In the genomic region with DNA sequence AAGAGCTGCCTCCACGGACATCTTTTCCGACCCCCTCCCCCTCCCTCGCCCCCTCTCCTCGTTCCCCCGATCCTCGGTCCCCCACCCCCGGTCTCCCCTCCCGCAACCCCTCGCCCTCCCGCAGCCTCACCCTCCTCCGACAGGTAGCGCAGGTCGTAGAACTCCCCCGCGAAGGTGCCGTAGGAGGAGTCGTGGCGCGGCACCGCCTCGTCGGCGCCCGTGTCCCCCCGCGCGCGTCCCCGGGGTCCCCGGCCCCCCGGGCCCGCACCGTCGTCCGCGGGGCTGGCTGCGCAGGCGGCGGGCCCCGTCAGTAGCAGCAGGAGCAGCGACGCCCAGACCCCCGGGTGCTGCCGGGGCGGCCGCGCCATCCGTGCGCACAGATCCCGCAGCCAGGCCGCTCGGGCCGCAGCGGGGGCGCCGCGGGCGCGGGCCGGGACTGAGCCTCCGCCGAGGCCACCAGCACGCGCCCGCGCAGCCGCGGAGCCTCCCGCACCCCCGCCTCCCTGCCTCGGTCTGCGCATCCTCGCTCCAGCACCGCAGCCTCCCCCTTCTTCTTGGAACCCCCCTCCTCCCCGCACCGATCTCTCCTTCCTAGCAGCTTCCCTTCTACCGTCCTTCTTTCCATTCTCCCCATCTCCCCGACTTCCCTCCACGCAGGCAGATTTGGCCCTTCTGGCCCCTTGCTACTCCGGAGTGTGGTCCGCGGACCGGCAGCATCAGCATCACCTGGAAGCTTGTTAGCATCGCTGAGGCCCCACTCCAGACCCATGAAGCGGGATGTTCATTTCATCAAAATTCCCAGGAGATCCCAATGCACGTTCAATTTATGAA, we compare ENCODE assay signal across 8 cellular contexts. TPM values are rescaled to one million over a fixed set of nuclear protein-coding genes. Genes with fewer than 3 reads are reported as not detected.
A peak's percentile ranks its signal among the peaks of the same experiment; 100 is the strongest.
DNase-seq lines count a peak whose midpoint lies in the region; ATAC-seq and TF ChIP-seq lines count a peak whose summit lies in the region.

A gene with protein sequence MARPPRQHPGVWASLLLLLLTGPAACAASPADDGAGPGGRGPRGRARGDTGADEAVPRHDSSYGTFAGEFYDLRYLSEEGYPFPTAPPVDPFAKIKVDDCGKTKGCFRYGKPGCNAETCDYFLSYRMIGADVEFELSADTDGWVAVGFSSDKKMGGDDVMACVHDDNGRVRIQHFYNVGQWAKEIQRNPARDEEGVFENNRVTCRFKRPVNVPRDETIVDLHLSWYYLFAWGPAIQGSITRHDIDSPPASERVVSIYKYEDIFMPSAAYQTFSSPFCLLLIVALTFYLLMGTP (minus strand): TSS at position 479 of the 831 bp plus-strand sequence. CDS start 111 bp downstream, at position 368.

- no peak for DNase-seq in activated naive CD4-positive, alpha-beta T cell treated with anti-CD3 and anti-CD28 coated beads, Interleukin-2, amount 10 ng/mL, durations not matched to agents 7 days and 5 days
- DNase-seq in activated naive CD4-positive, alpha-beta T cell treated with Interleukin-2 at 50 U/mL for 16 hours, result no peak
- DNase-seq in choroid plexus epithelial cell (ENCODE audit: low read depth) (no peak), middle frontal gyrus (ENCODE audit: extremely low spot score, low spot score) (peak; percentile 50), upper lobe of left lung (peak in 1 of 2 donors; percentile 76), left colon (no peak), HUDEP-2 (lab: John Stamatoyannopoulos, UW; ENCODE audit: unreplicated experiment in 76 of 76) (no peak)
- DNase-seq in stimulated activated naive CD4-positive, alpha-beta T cell (lab: John Stamatoyannopoulos, UW), result no peak

- no peak within 1 kb of the TSS for H3K27ac ChIP-seq in upper lobe of left lung

- H3K9me3 ChIP-seq in upper lobe of left lung, result no peaks in the 10 kb centered on the region

- no peaks in the 10 kb centered on the region for H3K9me3 Mint-ChIP-seq in activated naive CD4-positive, alpha-beta T cell treated with anti-CD3 and anti-CD28 coated beads, Interleukin-2, amount 10 ng/mL, durations not matched to agents 7 days and 5 days

- CTCF ChIA-PET in activated naive CD4-positive, alpha-beta T cell treated with anti-CD3 and anti-CD28 coated beads, Interleukin-2, amount 10 ng/mL, durations not matched to agents 7 days and 5 days (lab: Charles Lee), result no interaction called here

- H3K27ac Mint-ChIP-seq in activated naive CD4-positive, alpha-beta T cell treated with anti-CD3 and anti-CD28 coated beads, Interleukin-2, amount 10 ng/mL, durations not matched to agents 7 days and 5 days, result no peak within 1 kb of the TSS

- TF ChIP-seq CTCF in choroid plexus epithelial cell (conservative IDR thresholded peaks at IDR 0.05; ENCODE audit: low read depth, low read length), result no peak
- TF ChIP-seq CTCF in upper lobe of left lung (IDR thresholded peaks at IDR 0.05), result no peak

- peaks cover 0 to 11% (median 3%) of the 10 kb centered on the region in 4 donors for H3K4me1 ChIP-seq in upper lobe of left lung

- H3K4me3 ChIP-seq in choroid plexus epithelial cell (ENCODE audit: low read depth, low read length) (peak within 1 kb of the TSS; percentile 44), upper lobe of left lung (peak within 1 kb of the TSS in 3 of 4 donors; percentile 23 to 36 (median 27))

- intact Hi-C loops in left colon (cut with DNase I, micrococcal nuclease), result no loop called here

- no peaks in the 10 kb centered on the region for H3K36me3 Mint-ChIP-seq in activated naive CD4-positive, alpha-beta T cell treated with anti-CD3 and anti-CD28 coated beads, Interleukin-2, amount 10 ng/mL, durations not matched to agents 7 days and 5 days

- peaks cover 11% of the 10 kb centered on the region for H3K4me1 Mint-ChIP-seq in activated naive CD4-positive, alpha-beta T cell treated with anti-CD3 and anti-CD28 coated beads, Interleukin-2, amount 10 ng/mL, durations not matched to agents 7 days and 5 days

- TF ChIP-seq EP300 in upper lobe of left lung (IDR thresholded peaks at IDR 0.05), result no peak

- ATAC-seq in upper lobe of left lung (ENCODE audit: low FRiP score in 2 of 2) (no peak), left colon (no peak)

- no peaks in the 10 kb centered on the region for H3K36me3 ChIP-seq in upper lobe of left lung

- H3K4me3 Mint-ChIP-seq in activated naive CD4-positive, alpha-beta T cell treated with anti-CD3 and anti-CD28 coated beads, Interleukin-2, amount 10 ng/mL, durations not matched to agents 7 days and 5 days, result peak within 1 kb of the TSS; percentile 58

- peaks cover 0 to 8% (median 3%) of the 10 kb centered on the region in 4 donors for H3K27me3 ChIP-seq in upper lobe of left lung

- TF ChIP-seq POLR2A in upper lobe of left lung (IDR thresholded peaks at IDR 0.05), result no peak

- 14 to 18% methylated on average over 30 to 35 of the region's 86 CpGs for WGBS in upper lobe of left lung, 2 donors

- H3K27me3 Mint-ChIP-seq in activated naive CD4-positive, alpha-beta T cell treated with anti-CD3 and anti-CD28 coated beads, Interleukin-2, amount 10 ng/mL, durations not matched to agents 7 days and 5 days, result peaks cover 74% of the 10 kb centered on the region

RNA-seq across cellular contexts. Expression of the gene that starts here (rescaled TPM):
- total RNA-seq in upper lobe of left lung, result under 1 TPM in 3 of 6 donors, not detected in 3; 0.06 to 0.13 (median 0.10) TPM
- total RNA-seq in left colon, result under 1 TPM; 0.52 to 0.81 TPM
